Comparison of ENCODE assay signal across 24 cellular contexts in the genomic region with DNA sequence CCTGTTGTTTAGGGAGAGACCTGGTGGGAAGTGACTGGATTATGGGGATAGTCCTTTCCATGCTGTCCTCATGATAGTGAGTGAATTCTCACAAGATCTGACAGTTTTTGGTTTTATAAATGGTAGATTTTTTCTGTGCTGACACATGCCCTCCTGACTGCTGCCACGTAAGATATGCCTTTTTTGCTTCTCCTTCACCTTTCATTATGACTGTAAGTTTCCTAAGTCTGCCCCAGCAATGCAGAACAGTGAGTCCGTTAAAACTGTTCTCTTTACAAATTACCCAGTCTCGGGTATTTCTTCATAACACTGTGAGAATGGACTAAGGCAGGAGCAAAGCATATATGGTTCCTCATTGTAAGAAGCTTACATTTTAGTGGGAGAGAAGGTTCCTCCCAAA.
"Had no signal": no experiment of that assay in that cellular context is flagged by ENCODE, and none has a peak within 500 bp of the region (broad histone marks: within the 10 kb centered on the region; RNA-seq: fewer than 3 reads in every experiment).

No MANE protein-coding gene starts in this region.

- H3K36me3 Mint-ChIP-seq: activated naive CD4-positive, alpha-beta T cell treated with anti-CD3 and anti-CD28 coated beads, Interleukin-2, amount 50 U/mL, for 72 hours had no signal

- H3K27me3 Mint-ChIP-seq: activated naive CD8-positive, alpha-beta T cell treated with anti-CD3 and anti-CD28 coated beads, Interleukin-2, amount 50 U/mL, for 24 hours had no signal

- DNase-seq: activated CD4-positive, alpha-beta T cell treated with anti-CD3 and anti-CD28 coated beads for 48 hours; activated CD4-positive, alpha-beta T cell treated with anti-CD3 and anti-CD28 coated beads, Interleukin-2, amount 50 U/mL, for 4 hours; activated CD4-positive, CD25-positive, alpha-beta regulatory T cell treated with anti-CD3 and anti-CD28 coated beads, Interleukin-2, amount 50 U/mL, for 72 hours; activated CD8-positive, alpha-beta memory T cell treated with anti-CD3 and anti-CD28 coated beads, Interleukin-2, amount 50 U/mL, for 48 hours; activated CD8-positive, alpha-beta T cell treated with anti-CD3 and anti-CD28 coated beads, Interleukin-2, amount 10 ng/mL, durations not matched to agents 7 days and 5 days; activated effector memory CD4-positive, alpha-beta T cell treated with Interleukin-2 at 50 U/mL for 16 hours; activated naive CD4-positive, alpha-beta T cell; activated naive CD8-positive, alpha-beta T cell treated with anti-CD3 and anti-CD28 coated beads, Interleukin-2, amount 50 U/mL, for 24 hours; activated T-cell treated with anti-CD3 and anti-CD28 coated beads, Interleukin-2, amount 50 U/mL, for 1 hour; amniotic stem cell; body of pancreas; central memory CD4-positive, alpha-beta T cell; NCI-H1092; NCI-H1417 treated with DMSO at 0.1 percent for 48 hours; NCI-H1694; NCI-H2029 treated with DMSO at 0.1 percent for 48 hours; NCI-H345; NCI-H510A; NCI-H526 treated with DMSO at 0.1 percent for 48 hours; PC-9; SHP77 treated with DMSO at 0.1 percent for 48 hours had no signal

- H3K4me3 Mint-ChIP-seq: activated CD8-positive, alpha-beta T cell treated with anti-CD3 and anti-CD28 coated beads, Interleukin-2, amount 10 ng/mL, durations not matched to agents 7 days and 5 days; activated naive CD8-positive, alpha-beta T cell treated with anti-CD3 and anti-CD28 coated beads, Interleukin-2, amount 50 U/mL, for 24 hours; T-helper 1 cell treated with Interleukin-12 subunit alpha and Interleukin-12 subunit beta and Interleukin-4 antibody, amounts not matched to agents 30 μg/mL and 1 μg/mL, for 36 hours had no signal

- H3K4me1 Mint-ChIP-seq: activated naive CD8-positive, alpha-beta T cell treated with anti-CD3 and anti-CD28 coated beads, Interleukin-2, amount 50 U/mL, for 24 hours had no signal

- H3K27ac Mint-ChIP-seq: activated CD8-positive, alpha-beta T cell treated with anti-CD3 and anti-CD28 coated beads, Interleukin-2, amount 10 ng/mL, durations not matched to agents 7 days and 5 days; activated naive CD4-positive, alpha-beta T cell treated with anti-CD3 and anti-CD28 coated beads, Interleukin-2, amount 50 U/mL, for 72 hours; activated naive CD8-positive, alpha-beta T cell treated with anti-CD3 and anti-CD28 coated beads, Interleukin-2, amount 50 U/mL, for 24 hours; T-helper 1 cell treated with Interleukin-12 subunit alpha and Interleukin-12 subunit beta and Interleukin-4 antibody, amounts not matched to agents 30 μg/mL and 1 μg/mL, for 36 hours had no signal

- FAIRE-seq: bronchial epithelial cell had no signal

- ATAC-seq: activated CD8-positive, alpha-beta T cell treated with anti-CD3 and anti-CD28 coated beads, Interleukin-2, amount 10 ng/mL, durations not matched to agents 7 days and 5 days; activated naive CD4-positive, alpha-beta T cell treated with anti-CD3 and anti-CD28 coated beads, Interleukin-2, amount 50 U/mL, for 72 hours; activated naive CD8-positive, alpha-beta T cell treated with anti-CD3 and anti-CD28 coated beads, Interleukin-2, amount 50 U/mL, for 24 hours; body of pancreas had no signal
